Comparison of ENCODE assay signal across 8 cellular contexts in the genomic region with DNA sequence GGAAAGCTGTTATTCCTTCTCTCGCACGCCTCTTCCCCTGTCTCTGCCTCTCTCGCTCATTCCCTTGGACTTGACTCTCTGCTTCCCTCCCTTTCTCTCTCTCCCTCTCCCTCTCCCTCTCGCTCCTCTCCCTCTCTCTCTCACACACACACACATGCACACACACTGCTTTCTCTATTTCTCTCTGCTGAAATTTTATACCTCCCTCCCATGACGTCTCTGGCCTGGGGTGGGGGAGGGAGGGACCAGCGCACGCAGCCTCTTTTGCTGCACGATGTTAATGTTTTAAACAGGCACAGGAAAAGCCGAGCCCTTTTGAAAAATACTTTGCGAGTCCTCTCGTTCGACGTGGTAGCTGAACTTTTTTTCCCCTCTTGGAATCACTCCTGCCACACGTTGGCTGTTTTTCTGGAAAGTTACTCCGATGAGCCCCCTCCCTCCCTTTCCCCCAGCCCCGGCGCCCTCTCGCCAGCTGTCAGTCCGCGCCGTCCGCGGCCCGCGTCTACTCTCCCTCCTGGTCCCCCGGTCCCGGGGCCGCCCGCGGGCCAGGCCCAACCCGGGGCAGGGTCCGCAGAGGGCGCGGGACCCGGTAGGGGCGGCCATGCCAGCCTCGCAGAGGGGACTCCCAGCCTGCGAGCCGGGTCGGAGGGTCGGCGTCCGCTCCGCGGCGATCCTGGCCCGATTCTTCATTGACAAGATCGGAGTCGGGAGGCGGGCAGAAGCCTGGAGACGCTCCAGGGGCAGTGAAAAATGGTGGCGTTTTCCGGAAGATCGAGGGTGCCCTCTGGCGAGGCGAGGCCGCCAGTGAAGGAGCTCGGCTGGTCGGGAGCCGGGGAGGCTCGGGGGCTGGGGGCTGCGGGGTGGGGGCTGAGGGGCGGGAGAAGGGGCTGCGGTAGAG. TPM values are rescaled to one million over a fixed set of nuclear protein-coding genes. Genes with fewer than 3 reads are reported as not detected.
A peak's percentile ranks its signal among the peaks of the same experiment; 100 is the strongest.
DNase-seq lines count a peak whose midpoint lies in the region; ATAC-seq and TF ChIP-seq lines count a peak whose summit lies in the region.

A gene (minus strand): TSS at position 170 of the 898 bp plus-strand sequence. CDS start 1,102 bp downstream, outside the sequence.

- CTCF ChIA-PET in CD4-positive, alpha-beta T cell (lab: Charles Lee) = interaction anchor here (0.5 to 4.0 kb wide), 15 partner anchors 11 to 405 kb away, joined by 3 to 52 read pairs (median 4); a partner anchor contains a TSS

- peak within 1 kb of the TSS; percentile 43 for H3K27ac ChIP-seq in CD4-positive, alpha-beta T cell (ENCODE audit: low read depth, low read length)
- peak within 1 kb of the TSS; percentile 33 for H3K27ac ChIP-seq in RWPE2 (ENCODE audit: poor library complexity, severe bottlenecking)

- TF ChIP-seq CTCF in CD4-positive, alpha-beta T cell (IDR thresholded peaks at IDR 0.05) = peak; percentile 61
- peak; percentile 91 for TF ChIP-seq CTCF in RWPE2 (IDR thresholded peaks at IDR 0.05; ENCODE audit: poor library complexity, severe bottlenecking)
- TF ChIP-seq CTCF in nephron progenitor cell (IDR thresholded peaks at IDR 0.05) = peak; percentile 54

- ATAC-seq in CD4-positive, alpha-beta T cell (ENCODE audit: poor library complexity) = peak; percentile 69
- ATAC-seq in GM21526 (IDR thresholded peaks at IDR 0.05; ENCODE audit: low FRiP score, unreplicated experiment) = peak; percentile 43
- ATAC-seq in RWPE2 (ENCODE audit: low read depth) = peak; percentile 66

- intact Hi-C loops in CD4-positive, alpha-beta T cell (cut with DNase I, micrococcal nuclease) = loop anchor here (1.0 to 10.0 kb wide), 7 partner anchors 76 to 1475 kb away; a partner anchor contains a TSS

- POLR2A ChIA-PET in CD4-positive, alpha-beta T cell (lab: Charles Lee) = interaction anchor here (0.6 to 1.8 kb wide), 5 partner anchors 76 to 404 kb away, joined by 3 to 20 read pairs (median 5); a partner anchor contains a TSS

- peak within 1 kb of the TSS; percentile 83 for H3K27ac Mint-ChIP-seq in CD4-positive, alpha-beta T cell
- H3K27ac Mint-ChIP-seq in nephron progenitor cell = peak within 1 kb of the TSS; percentile 94

- H3K9me3 ChIP-seq in CD4-positive, alpha-beta T cell (ENCODE audit: control insufficient read depth, low read length) = no peaks in the 10 kb centered on the region
- no peaks in the 10 kb centered on the region for H3K9me3 ChIP-seq in RWPE2 (ENCODE audit: severe bottlenecking)

- H3K9me3 Mint-ChIP-seq in CD4-positive, alpha-beta T cell = no peaks in the 10 kb centered on the region
- H3K9me3 Mint-ChIP-seq in nephron progenitor cell = no peaks in the 10 kb centered on the region

- no peaks in the 10 kb centered on the region for H3K27me3 Mint-ChIP-seq in CD4-positive, alpha-beta T cell
- H3K27me3 Mint-ChIP-seq in nephron progenitor cell (ENCODE audit: low read depth, poor library complexity) = peaks cover 43% of the 10 kb centered on the region

- H3K4me1 ChIP-seq in RWPE2 (ENCODE audit: insufficient read depth, poor library complexity, severe bottlenecking) = peaks cover 11% of the 10 kb centered on the region

- peak within 1 kb of the TSS; percentile 73 for H3K4me3 ChIP-seq in RWPE2 (ENCODE audit: severe bottlenecking)

- peaks cover 58% of the 10 kb centered on the region for H3K4me1 Mint-ChIP-seq in CD4-positive, alpha-beta T cell (ENCODE audit: low read depth)
- H3K4me1 Mint-ChIP-seq in nephron progenitor cell = peaks cover 61% of the 10 kb centered on the region

- no peaks in the 10 kb centered on the region for H3K36me3 ChIP-seq in RWPE2 (ENCODE audit: low read depth)

- peak; percentile 64 to 80 (median 70) for DNase-seq in CD4-positive, alpha-beta T cell
- peak; percentile 86 for DNase-seq in M059J (ENCODE audit: low read depth)
- peak; percentile 84 for DNase-seq in RWPE2 (ENCODE audit: low spot score)
- DNase-seq in activated gamma-delta T cell (lab: John Stamatoyannopoulos, UW) = peak; percentile 50
- peak; percentile 86 for DNase-seq in fibroblast of the conjunctiva (ENCODE audit: low read depth)
- peak; percentile 88 for DNase-seq in nephron progenitor cell
- peak; percentile 52 to 87 (median 73) for DNase-seq in stimulated activated naive CD4-positive, alpha-beta T cell (lab: John Stamatoyannopoulos, UW)

- H3K27me3 ChIP-seq in CD4-positive, alpha-beta T cell (ENCODE audit: control insufficient read depth, insufficient read depth, low read length) = no peaks in the 10 kb centered on the region
- H3K27me3 ChIP-seq in RWPE2 (ENCODE audit: insufficient read depth, poor library complexity, severe bottlenecking) = no peaks in the 10 kb centered on the region

- H3K36me3 Mint-ChIP-seq in CD4-positive, alpha-beta T cell (ENCODE audit: low read depth) = peaks cover 4% of the 10 kb centered on the region
- no peaks in the 10 kb centered on the region for H3K36me3 Mint-ChIP-seq in nephron progenitor cell (ENCODE audit: low read depth)

- H3K4me3 Mint-ChIP-seq in CD4-positive, alpha-beta T cell = peak within 1 kb of the TSS; percentile 93
- peak within 1 kb of the TSS; percentile 88 for H3K4me3 Mint-ChIP-seq in nephron progenitor cell

RNA-seq across cellular contexts. Expression of the gene that starts here (rescaled TPM):
- total RNA-seq in CD4-positive, alpha-beta T cell = 10 to 100 TPM in 1 of 2 experiments, 1 to 10 TPM in 1; 8.4 to 11.8 TPM
- total RNA-seq in M059J (2014; rRNA removed; shearing (Covaris generic)) = 2.2 and 2.4 TPM in 2 replicates

Comparison
In these comparisons a context has a peak if more than half of its experiments do, and no peak if none do; other contexts are left out.
1. Peak in every context shown above with its lines: DNase-seq, ATAC-seq, H3K4me3 ChIP-seq and H3K27ac ChIP-seq.